Comparison of ENCODE assay signal across 10 cellular contexts in the genomic region with DNA sequence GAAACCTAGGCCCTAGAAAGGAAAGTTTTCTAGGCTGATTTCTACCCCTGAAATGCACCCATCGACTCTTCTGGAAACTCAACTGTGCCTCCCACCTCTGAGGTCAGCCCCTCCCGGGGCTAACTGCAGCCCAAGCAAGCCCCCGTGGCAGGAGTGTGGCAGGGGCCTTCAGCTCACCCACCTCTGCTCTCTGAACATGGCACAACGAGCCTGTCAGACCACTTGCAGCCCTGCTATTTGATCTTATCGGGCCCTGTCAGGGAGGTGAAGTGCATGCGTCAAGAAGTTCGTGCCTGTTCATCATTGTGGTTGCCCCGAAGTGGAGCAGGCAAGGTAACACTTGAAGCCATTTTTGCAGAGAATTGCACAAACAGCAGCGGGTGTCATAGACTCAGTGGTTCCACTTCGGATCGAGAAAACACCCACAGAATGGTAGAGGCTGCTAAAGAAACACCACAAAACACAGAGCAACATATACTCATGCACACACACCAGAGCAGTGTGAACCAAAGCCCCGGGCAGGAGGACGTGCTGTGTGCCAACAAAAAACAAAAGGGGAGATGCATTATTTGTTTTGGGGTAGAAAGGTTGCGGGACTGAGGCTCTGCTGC.
A peak's percentile ranks its signal among the peaks of the same experiment; 100 is the strongest.
DNase-seq lines count a peak whose midpoint lies in the region; ATAC-seq and TF ChIP-seq lines count a peak whose summit lies in the region.
"Had no signal": no experiment of that assay in that cellular context is flagged by ENCODE, and none has a peak within 500 bp of the region (broad histone marks: within the 10 kb centered on the region; RNA-seq: fewer than 3 reads in every experiment).

No MANE protein-coding gene starts in this region.

- peak; percentile 95 for DNase-seq in activated CD8-positive, alpha-beta memory T cell treated with anti-CD3 and anti-CD28 coated beads, Interleukin-2, amount 10 ng/mL, durations not matched to agents 7 days and 5 days
- peak; percentile 59 to 80 for DNase-seq in stimulated activated CD8-positive, alpha-beta memory T cell treated with anti-CD3 and anti-CD28 coated beads, Interleukin-15, amount 100 ng/mL, for 4 hours (ENCODE audit: low read depth in 2 of 2)
- no peak for DNase-seq in SIG-M5 treated with dmso at 0.1 percent for 504 hours (lab: John Stamatoyannopoulos, UW; ENCODE audit: unreplicated experiment)
- DNase-seq in SHP77 treated with DMSO at 0.1 percent for 48 hours (lab: John Stamatoyannopoulos, UW), result no peak
- DNase-seq in SHP77 (lab: John Stamatoyannopoulos, UW), result no peak
- DNase-seq: DMS 273 treated with DMSO at 0.1 percent for 48 hours had no signal

- H3K27me3 ChIP-seq in Loucy (ENCODE audit: insufficient read depth, low read length, poor library complexity, severe bottlenecking), result no peaks in the 10 kb centered on the region
- H3K27me3 ChIP-seq in esophagus (ENCODE audit: control insufficient read depth in 1 of 2, insufficient read depth in 2 of 2, low read length in 2 of 2), result no peaks in the 10 kb centered on the region

- H3K36me3 Mint-ChIP-seq in activated CD8-positive, alpha-beta memory T cell treated with anti-CD3 and anti-CD28 coated beads, Interleukin-2, amount 10 ng/mL, durations not matched to agents 7 days and 5 days, result peaks cover 11% of the 10 kb centered on the region

- peaks cover 91% of the 10 kb centered on the region for H3K4me1 Mint-ChIP-seq in activated CD8-positive, alpha-beta memory T cell treated with anti-CD3 and anti-CD28 coated beads, Interleukin-2, amount 10 ng/mL, durations not matched to agents 7 days and 5 days

- CTCF ChIA-PET in activated CD8-positive, alpha-beta memory T cell treated with anti-CD3 and anti-CD28 coated beads, Interleukin-2, amount 10 ng/mL, durations not matched to agents 7 days and 5 days (lab: Charles Lee), result interaction anchor here (0.7 to 5.7 kb wide), 21 partner anchors 11 to 506 kb away, joined by 3 to 82 read pairs (median 10); no protein-coding TSS in a partner anchor

- TF ChIP-seq CTCF in Loucy (conservative IDR thresholded peaks at IDR 0.05; ENCODE audit: low read length), result no peak

- H3K9me3 Mint-ChIP-seq in activated CD8-positive, alpha-beta memory T cell treated with anti-CD3 and anti-CD28 coated beads, Interleukin-2, amount 10 ng/mL, durations not matched to agents 7 days and 5 days (ENCODE audit: low read depth), result peaks cover 3% of the 10 kb centered on the region

- peak overlapping the region; percentile 49 for H3K9ac ChIP-seq in Loucy (ENCODE audit: low read depth, low read length, poor library complexity, severe bottlenecking)

- H4K20me1 ChIP-seq in Loucy (ENCODE audit: insufficient read depth, low read length, poor library complexity, severe bottlenecking), result no peaks in the 10 kb centered on the region

- H3K27ac Mint-ChIP-seq in activated CD8-positive, alpha-beta memory T cell treated with anti-CD3 and anti-CD28 coated beads, Interleukin-2, amount 10 ng/mL, durations not matched to agents 7 days and 5 days, result peak overlapping the region; percentile 93

- H3K4me3 ChIP-seq in Loucy (ENCODE audit: low read length, poor library complexity, severe bottlenecking), result peak overlapping the region; percentile 1
- H3K4me3 ChIP-seq in esophagus (ENCODE audit: low read depth in 1 of 2, low read length in 2 of 2), result no peak overlapping the region

- WGBS in esophagus, 2 donors, result 63 to 66% methylated on average over 14 of the region's 14 CpGs

- peak overlapping the region; percentile 69 for H2AFZ ChIP-seq in Loucy (ENCODE audit: low read length)

- H3K79me2 ChIP-seq in Loucy (ENCODE audit: insufficient read depth, low read length), result no peaks in the 10 kb centered on the region

- H3K4me3 Mint-ChIP-seq in activated CD8-positive, alpha-beta memory T cell treated with anti-CD3 and anti-CD28 coated beads, Interleukin-2, amount 10 ng/mL, durations not matched to agents 7 days and 5 days, result peak overlapping the region; percentile 60

- ATAC-seq in activated CD8-positive, alpha-beta memory T cell treated with anti-CD3 and anti-CD28 coated beads, Interleukin-2, amount 10 ng/mL, durations not matched to agents 7 days and 5 days, result peak; percentile 77
- ATAC-seq in HG02840 (IDR thresholded peaks at IDR 0.05; ENCODE audit: low FRiP score, unreplicated experiment), result no peak

- no peaks in the 10 kb centered on the region for H3K9me2 ChIP-seq in Loucy (replicated peaks; ENCODE audit: low read depth, low read length)

- H3K9me3 ChIP-seq in Loucy (ENCODE audit: insufficient read depth, low read depth, low read length) (no peaks in the 10 kb centered on the region), esophagus (ENCODE audit: control insufficient read depth in 2 of 2, insufficient read depth in 1 of 2, low read depth in 1 of 2, low read length in 1 of 2) (no peaks in the 10 kb centered on the region)

- H3K4me1 ChIP-seq in Loucy (ENCODE audit: insufficient read depth, low read length, poor library complexity, severe bottlenecking) (peaks cover 61% of the 10 kb centered on the region), esophagus (ENCODE audit: control insufficient read depth in 2 of 2, insufficient read depth in 2 of 2, low read length in 1 of 2) (no peaks in the 10 kb centered on the region)

- peak overlapping the region; percentile 19 to 38 for H3K27ac ChIP-seq in esophagus (ENCODE audit: low read depth in 2 of 2, low read length in 1 of 2)
- H3K27ac ChIP-seq: VCaP had no signal

- no peaks in the 10 kb centered on the region for H3K27me3 Mint-ChIP-seq in activated CD8-positive, alpha-beta memory T cell treated with anti-CD3 and anti-CD28 coated beads, Interleukin-2, amount 10 ng/mL, durations not matched to agents 7 days and 5 days

- H3K4me2 ChIP-seq in Loucy (ENCODE audit: low read depth, low read length, poor library complexity, severe bottlenecking), result peak overlapping the region; percentile 51

- H3K36me3 ChIP-seq in Loucy (ENCODE audit: insufficient read depth, low read length) (no peaks in the 10 kb centered on the region), esophagus (ENCODE audit: control insufficient read depth in 2 of 2, insufficient read depth in 2 of 2, low read length in 1 of 2) (no peaks in the 10 kb centered on the region)

- no peaks in the 10 kb centered on the region for H3F3A ChIP-seq in Loucy (ENCODE audit: low read depth)

Comparison
In these comparisons a context has a peak if more than half of its experiments do, and no peak if none do; other contexts are left out.
1. DNase-seq: peak in activated CD8-positive, alpha-beta memory T cell treated with anti-CD3 and anti-CD28 coated beads, Interleukin-2, amount 10 ng/mL, durations not matched to agents 7 days and 5 days (single experiment) and stimulated activated CD8-positive, alpha-beta memory T cell treated with anti-CD3 and anti-CD28 coated beads, Interleukin-15, amount 100 ng/mL, for 4 hours (2 of 2); none in SIG-M5 treated with dmso at 0.1 percent for 504 hours (single experiment), SHP77 treated with DMSO at 0.1 percent for 48 hours (single experiment) and SHP77 (0 of 2).